ENCODE assay signal across 8 cellular contexts in genomic region chr16:85330694-85331188, GRCh38.
DNase-seq lines count a peak whose midpoint lies in the region; ATAC-seq, FAIRE-seq and TF ChIP-seq lines count a peak whose summit lies in the region.

No MANE protein-coding gene starts in this region.

- no peak overlapping the region for H3K4me3 Mint-ChIP-seq in endothelial cell (ENCODE audit: unreplicated experiment)
- H3K4me3 Mint-ChIP-seq in naive thymus-derived CD8-positive, alpha-beta T cell, result peak overlapping the region in 5 of 10 donors; percentile 15 to 55 (median 21)

- peak; percentile 10 for DNase-seq in NCI-H2029 (lab: John Stamatoyannopoulos, UW)
- no peak for DNase-seq in NCI-H2029 treated with DMSO at 0.1 percent for 48 hours (lab: John Stamatoyannopoulos, UW)
- peak; percentile 38 to 60 for DNase-seq in HL-60 (ENCODE audit: low read depth in 1 of 2, low spot score in 1 of 2)
- peak; percentile 45 for DNase-seq in RCC 7860 (ENCODE audit: low spot score)
- peak; percentile 39 for DNase-seq in endothelial cell (ENCODE audit: low spot score)
- peak in 5 of 10 donors; percentile 26 to 47 (median 33) for DNase-seq in naive thymus-derived CD8-positive, alpha-beta T cell
- DNase-seq in stimulated activated CD4-positive, alpha-beta T cell treated with anti-CD3 and anti-CD28 coated beads, Interleukin-2, amount 100 ng/mL, for 48 hours, result no peak

- peak; percentile 48 to 56 for ATAC-seq in naive thymus-derived CD8-positive, alpha-beta T cell
- no peak for ATAC-seq in GM19463 (IDR thresholded peaks at IDR 0.05; ENCODE audit: unreplicated experiment)

- peaks cover 3% of the 10 kb centered on the region for H3K36me3 Mint-ChIP-seq in endothelial cell (ENCODE audit: low read depth, unreplicated experiment)
- H3K36me3 Mint-ChIP-seq in naive thymus-derived CD8-positive, alpha-beta T cell, result peaks cover 0 to 1% (median 0%) of the 10 kb centered on the region in 3 donors

- H3K4me1 Mint-ChIP-seq in endothelial cell (ENCODE audit: unreplicated experiment), result peaks cover 53% of the 10 kb centered on the region
- H3K4me1 Mint-ChIP-seq in naive thymus-derived CD8-positive, alpha-beta T cell, result peaks cover 12 to 28% (median 28%) of the 10 kb centered on the region in 4 donors

- no peak for FAIRE-seq in RCC 7860 (lab: Jason Lieb, UNC)

- H3K27me3 Mint-ChIP-seq in endothelial cell (ENCODE audit: unreplicated experiment), result peaks cover 15% of the 10 kb centered on the region
- H3K27me3 Mint-ChIP-seq in naive thymus-derived CD8-positive, alpha-beta T cell, result peaks cover 0 to 14% (median 2%) of the 10 kb centered on the region in 5 donors

- no peaks in the 10 kb centered on the region for H3K9me3 Mint-ChIP-seq in endothelial cell (ENCODE audit: unreplicated experiment)
- no peaks in the 10 kb centered on the region for H3K9me3 Mint-ChIP-seq in naive thymus-derived CD8-positive, alpha-beta T cell

- POLR2A ChIA-PET in naive thymus-derived CD8-positive, alpha-beta T cell (lab: Charles Lee), result interaction anchor here (0.7 to 2.2 kb wide), 5 partner anchors 17 to 248 kb away, joined by 3 to 30 read pairs (median 4); no protein-coding TSS in a partner anchor

- H3K27ac Mint-ChIP-seq in endothelial cell (ENCODE audit: unreplicated experiment), result peak overlapping the region; percentile 32
- H3K27ac Mint-ChIP-seq in naive thymus-derived CD8-positive, alpha-beta T cell, result peak overlapping the region in 5 of 10 donors; percentile 21 to 68 (median 53)

- H3K4me3 ChIP-seq in HL-60 (replicated peaks; ENCODE audit: insufficient read depth, low read length), result no peak overlapping the region

- TF ChIP-seq CTCF in HL-60 (IDR thresholded peaks at IDR 0.05; ENCODE audit: insufficient read depth, low read length) (peak; percentile 16), endothelial cell (IDR thresholded peaks at IDR 0.05; ENCODE audit: unreplicated experiment) (peak; percentile 37)

- no peak overlapping the region for H3K27ac ChIP-seq in HL-60 (replicated peaks)

- H3K27me3 ChIP-seq in HL-60 (ENCODE audit: insufficient read depth, poor library complexity, severe bottlenecking), result peaks cover 23% of the 10 kb centered on the region

Comparison
In these comparisons a context has a peak if more than half of its experiments do, and no peak if none do; other contexts are left out.
1. DNase-seq: peak in NCI-H2029 (single experiment), HL-60 (2 of 2), RCC 7860 (single experiment) and endothelial cell (single experiment); none in NCI-H2029 treated with DMSO at 0.1 percent for 48 hours (single experiment) and stimulated activated CD4-positive, alpha-beta T cell treated with anti-CD3 and anti-CD28 coated beads, Interleukin-2, amount 100 ng/mL, for 48 hours (0 of 2).